In the genomic region with DNA sequence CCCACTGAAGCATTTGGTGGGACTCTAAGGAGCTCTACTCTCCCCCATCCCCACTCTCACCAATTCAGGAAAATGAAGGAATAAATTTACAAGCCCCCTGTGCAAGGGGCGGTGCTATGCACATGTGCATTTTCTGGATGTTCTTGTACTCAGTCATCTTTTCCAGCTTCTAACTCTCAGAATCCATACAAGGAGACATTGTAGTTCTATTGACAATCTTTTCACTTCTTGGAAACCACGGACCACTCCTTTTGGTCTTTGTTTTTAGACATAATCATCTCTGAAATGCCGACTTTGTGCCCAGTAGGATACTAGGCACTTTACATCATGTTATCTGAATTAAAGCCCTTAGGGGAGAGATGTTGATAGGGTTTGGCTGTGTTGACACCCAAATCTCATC, we compare ENCODE assay signal across 31 cellular contexts.
"Had no signal": no experiment of that assay in that cellular context is flagged by ENCODE, and none has a peak within 500 bp of the region (broad histone marks: within the 10 kb centered on the region; RNA-seq: fewer than 3 reads in every experiment).

No MANE protein-coding gene starts in this region.

- H3K4me3 ChIP-seq: body of pancreas, esophagus muscularis mucosa, gastroesophageal sphincter had no signal

- H3K27ac ChIP-seq: body of pancreas, esophagus muscularis mucosa, foreskin keratinocyte, gastroesophageal sphincter had no signal

- H3K36me3 ChIP-seq: esophagus muscularis mucosa, gastroesophageal sphincter had no signal

- H3K4me1 Mint-ChIP-seq: activated CD4-positive, alpha-beta T cell treated with anti-CD3 and anti-CD28 coated beads for 36 hours; activated CD4-positive, alpha-beta T cell treated with anti-CD3 and anti-CD28 coated beads, Interleukin-2, amount 10 ng/mL, durations not matched to agents 24 days and 14 days; activated CD8-positive, alpha-beta memory T cell treated with anti-CD3 and anti-CD28 coated beads, Interleukin-2, amount 10 ng/mL, durations not matched to agents 7 days and 5 days; activated naive CD4-positive, alpha-beta T cell treated with anti-CD3 and anti-CD28 coated beads, Interleukin-2, amount 10 ng/mL, durations not matched to agents 7 days and 5 days; activated naive CD8-positive, alpha-beta T cell treated with anti-CD3 and anti-CD28 coated beads, Interleukin-2, amount 10 ng/mL, durations not matched to agents 7 days and 5 days; T-helper 17 cell had no signal

- H3K27me3 ChIP-seq: body of pancreas, esophagus muscularis mucosa, foreskin keratinocyte, gastroesophageal sphincter had no signal

- DNase-seq: activated CD4-positive, alpha-beta memory T cell treated with anti-CD3 and anti-CD28 coated beads for 36 hours; activated CD4-positive, alpha-beta T cell treated with anti-CD3 and anti-CD28 coated beads for 36 hours; activated CD4-positive, alpha-beta T cell treated with anti-CD3 and anti-CD28 coated beads, Interleukin-2, amount 10 ng/mL, durations not matched to agents 24 days and 14 days; activated CD4-positive, CD25-positive, alpha-beta regulatory T cell; activated CD4-positive, CD25-positive, alpha-beta regulatory T cell treated with anti-CD3 and anti-CD28 coated beads, Interleukin-2, amount 50 U/mL, for 72 hours; activated CD8-positive, alpha-beta memory T cell treated with anti-CD3 and anti-CD28 coated beads, Interleukin-2, amount 10 ng/mL, durations not matched to agents 7 days and 5 days; activated CD8-positive, alpha-beta memory T cell treated with anti-CD3 and anti-CD28 coated beads, Interleukin-2, amount 50 U/mL, for 4 hours; activated CD8-positive, alpha-beta T cell treated with anti-CD3 and anti-CD28 coated beads, Interleukin-2, amount 10 ng/mL, durations not matched to agents 7 days and 5 days; activated effector memory CD4-positive, alpha-beta T cell treated with anti-CD3 and anti-CD28 coated beads, Interleukin-2, amount 50 U/mL, for 16 hours; activated naive CD4-positive, alpha-beta T cell treated with anti-CD3 and anti-CD28 coated beads, Interleukin-2, amount 10 ng/mL, durations not matched to agents 7 days and 5 days; activated naive CD8-positive, alpha-beta T cell treated with anti-CD3 and anti-CD28 coated beads, Interleukin-2, amount 10 ng/mL, durations not matched to agents 7 days and 5 days; activated T-cell treated with anti-CD3 and anti-CD28 coated beads, Interleukin-2, amount 50 U/mL, for 1 hour; activated T-cell treated with anti-CD3 and anti-CD28 coated beads, Interleukin-2, amount 50 U/mL, for 48 hours; body of pancreas; caudate nucleus; cortex of kidney; dermis blood vessel endothelial cell; effector CD4-positive, alpha-beta T cell; effector memory CD8-positive, alpha-beta T cell; erythroblast; foreskin keratinocyte; T-helper 1 cell; T-helper 17 cell; T1000 had no signal

- H3K9me3 Mint-ChIP-seq: activated CD4-positive, alpha-beta memory T cell treated with anti-CD3 and anti-CD28 coated beads for 36 hours; activated CD4-positive, alpha-beta T cell treated with anti-CD3 and anti-CD28 coated beads, Interleukin-2, amount 10 ng/mL, durations not matched to agents 24 days and 14 days; activated naive CD8-positive, alpha-beta T cell treated with anti-CD3 and anti-CD28 coated beads, Interleukin-2, amount 10 ng/mL, durations not matched to agents 7 days and 5 days; activated T-helper 1 cell treated with anti-CD3 and anti-CD28 coated beads, Interleukin-12 subunit alpha, Interleukin-12 subunit beta, Interleukin-2, Interleukin-4 antibody, amounts not matched to agents 30 ng/mL and 10 ng/mL and 1 ng/mL, durations not matched to agents 14 hours and 24 hours and 36 hours; activated T-helper 2 cell treated with anti-CD3 and anti-CD28 coated beads, Interferon-gamma antibody, Interleukin-2, Interleukin-4, amounts not matched to agents 10 μg/mL and 5 μg/mL and 100 μg/mL, durations not matched to agents 14 hours and 24 hours and 36 hours; T-helper 2 cell treated with Interferon-gamma antibody and Interleukin-4, amounts not matched to agents 5 μg/mL and 100 μg/mL, for 36 hours had no signal

- H3K27me3 Mint-ChIP-seq: activated CD4-positive, alpha-beta T cell treated with anti-CD3 and anti-CD28 coated beads for 36 hours; activated CD4-positive, alpha-beta T cell treated with anti-CD3 and anti-CD28 coated beads, Interleukin-2, amount 10 ng/mL, durations not matched to agents 24 days and 14 days; activated CD8-positive, alpha-beta memory T cell treated with anti-CD3 and anti-CD28 coated beads, Interleukin-2, amount 10 ng/mL, durations not matched to agents 7 days and 5 days; activated naive CD4-positive, alpha-beta T cell treated with anti-CD3 and anti-CD28 coated beads, Interleukin-2, amount 10 ng/mL, durations not matched to agents 7 days and 5 days; effector memory CD8-positive, alpha-beta T cell; T-helper 17 cell had no signal

- FAIRE-seq: colon had no signal

- H3K4me1 ChIP-seq: body of pancreas, foreskin keratinocyte had no signal

- H3K9me3 ChIP-seq: body of pancreas, esophagus muscularis mucosa, gastroesophageal sphincter had no signal

- H3K4me3 Mint-ChIP-seq: activated CD4-positive, alpha-beta memory T cell treated with anti-CD3 and anti-CD28 coated beads for 36 hours; activated CD4-positive, alpha-beta T cell treated with anti-CD3 and anti-CD28 coated beads for 36 hours; activated CD4-positive, alpha-beta T cell treated with anti-CD3 and anti-CD28 coated beads, Interleukin-2, amount 10 ng/mL, durations not matched to agents 24 days and 14 days; activated CD8-positive, alpha-beta memory T cell treated with anti-CD3 and anti-CD28 coated beads, Interleukin-2, amount 10 ng/mL, durations not matched to agents 7 days and 5 days; activated CD8-positive, alpha-beta T cell treated with anti-CD3 and anti-CD28 coated beads, Interleukin-2, amount 10 ng/mL, durations not matched to agents 7 days and 5 days; activated naive CD4-positive, alpha-beta T cell treated with anti-CD3 and anti-CD28 coated beads, Interleukin-2, amount 10 ng/mL, durations not matched to agents 7 days and 5 days; activated naive CD8-positive, alpha-beta T cell treated with anti-CD3 and anti-CD28 coated beads, Interleukin-2, amount 10 ng/mL, durations not matched to agents 7 days and 5 days; activated T-helper 1 cell treated with anti-CD3 and anti-CD28 coated beads, Interleukin-12 subunit alpha, Interleukin-12 subunit beta, Interleukin-2, Interleukin-4 antibody, amounts not matched to agents 30 ng/mL and 10 ng/mL and 1 ng/mL, durations not matched to agents 14 hours and 24 hours and 36 hours; effector memory CD8-positive, alpha-beta T cell; T-helper 17 cell; T-helper 2 cell treated with Interferon-gamma antibody and Interleukin-4, amounts not matched to agents 5 μg/mL and 100 μg/mL, for 36 hours had no signal

- H3K36me3 Mint-ChIP-seq: activated CD4-positive, alpha-beta memory T cell treated with anti-CD3 and anti-CD28 coated beads for 36 hours; activated CD8-positive, alpha-beta memory T cell treated with anti-CD3 and anti-CD28 coated beads, Interleukin-2, amount 10 ng/mL, durations not matched to agents 7 days and 5 days; activated naive CD4-positive, alpha-beta T cell treated with anti-CD3 and anti-CD28 coated beads, Interleukin-2, amount 10 ng/mL, durations not matched to agents 7 days and 5 days; activated naive CD4-positive, alpha-beta T cell treated with anti-CD3 and anti-CD28 coated beads, Interleukin-2, amount 50 U/mL, for 72 hours; activated naive CD8-positive, alpha-beta T cell treated with anti-CD3 and anti-CD28 coated beads, Interleukin-2, amount 10 ng/mL, durations not matched to agents 7 days and 5 days had no signal

- H3K27ac Mint-ChIP-seq: activated CD4-positive, alpha-beta memory T cell treated with anti-CD3 and anti-CD28 coated beads for 36 hours; activated CD4-positive, alpha-beta T cell treated with anti-CD3 and anti-CD28 coated beads for 36 hours; activated CD4-positive, alpha-beta T cell treated with anti-CD3 and anti-CD28 coated beads, Interleukin-2, amount 10 ng/mL, durations not matched to agents 24 days and 14 days; activated CD8-positive, alpha-beta memory T cell treated with anti-CD3 and anti-CD28 coated beads, Interleukin-2, amount 10 ng/mL, durations not matched to agents 7 days and 5 days; activated CD8-positive, alpha-beta T cell treated with anti-CD3 and anti-CD28 coated beads, Interleukin-2, amount 10 ng/mL, durations not matched to agents 7 days and 5 days; activated naive CD4-positive, alpha-beta T cell treated with anti-CD3 and anti-CD28 coated beads, Interleukin-2, amount 10 ng/mL, durations not matched to agents 7 days and 5 days; activated naive CD4-positive, alpha-beta T cell treated with anti-CD3 and anti-CD28 coated beads, Interleukin-2, amount 50 U/mL, for 72 hours; activated naive CD8-positive, alpha-beta T cell treated with anti-CD3 and anti-CD28 coated beads, Interleukin-2, amount 10 ng/mL, durations not matched to agents 7 days and 5 days; activated T-helper 1 cell treated with anti-CD3 and anti-CD28 coated beads, Interleukin-12 subunit alpha, Interleukin-12 subunit beta, Interleukin-2, Interleukin-4 antibody, amounts not matched to agents 30 ng/mL and 10 ng/mL and 1 ng/mL, durations not matched to agents 14 hours and 24 hours and 36 hours; activated T-helper 2 cell treated with anti-CD3 and anti-CD28 coated beads, Interferon-gamma antibody, Interleukin-2, Interleukin-4, amounts not matched to agents 10 μg/mL and 5 μg/mL and 100 μg/mL, durations not matched to agents 14 hours and 24 hours and 36 hours; effector memory CD8-positive, alpha-beta T cell; T-helper 17 cell; T-helper 2 cell treated with Interferon-gamma antibody and Interleukin-4, amounts not matched to agents 5 μg/mL and 100 μg/mL, for 36 hours had no signal
